ENCODE assay signal across 11 cellular contexts in the genomic region with DNA sequence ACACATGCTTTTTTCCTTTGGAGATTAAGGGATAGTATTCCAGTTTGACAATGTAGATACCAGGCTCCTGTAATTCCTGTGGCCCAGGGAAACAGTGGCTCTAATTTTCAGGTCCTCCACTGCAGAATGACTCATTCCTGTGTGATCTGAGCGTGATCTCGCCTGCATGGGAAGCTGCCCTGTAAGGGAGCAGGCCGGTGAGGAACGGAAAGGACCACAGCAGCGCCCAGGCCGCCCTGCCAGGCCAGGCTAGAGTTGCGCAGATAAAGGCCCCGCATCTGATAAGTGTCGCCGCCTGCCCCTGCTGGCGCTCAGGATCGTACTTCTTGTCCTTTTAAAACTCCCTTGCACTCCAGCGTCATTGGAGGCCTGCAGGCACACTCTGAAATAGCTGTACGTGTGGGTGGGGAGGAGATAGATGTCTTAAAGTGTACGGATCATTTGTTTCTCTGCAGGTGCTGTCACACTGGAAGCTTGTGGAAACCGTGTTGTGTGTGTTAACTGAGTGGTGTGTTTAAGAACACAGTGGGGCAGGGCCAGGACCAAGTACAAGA.
DNase-seq lines count a peak whose midpoint lies in the region; ATAC-seq, FAIRE-seq and TF ChIP-seq lines count a peak whose summit lies in the region.
"Had no signal": no experiment of that assay in that cellular context is flagged by ENCODE, and none has a peak within 500 bp of the region (broad histone marks: within the 10 kb centered on the region; RNA-seq: fewer than 3 reads in every experiment).

No MANE protein-coding gene starts in this region.

- H3K27me3 Mint-ChIP-seq in activated T-cell treated with anti-CD3 and anti-CD28 coated beads, Interleukin-2, amount 50 U/mL, for 24 hours: no peaks in the 10 kb centered on the region
- H3K27me3 Mint-ChIP-seq in mesothelial cell of epicardium (ENCODE audit: low read depth): no peaks in the 10 kb centered on the region
- H3K27me3 Mint-ChIP-seq in activated T-cell treated with anti-CD3 and anti-CD28 coated beads, Interleukin-2, amount 50 U/mL, for 72 hours (ENCODE audit: low read depth): no peaks in the 10 kb centered on the region

- peak overlapping the region; percentile 29 to 100 (median 88) for H3K27ac ChIP-seq in dorsolateral prefrontal cortex

- intact Hi-C loops in dorsolateral prefrontal cortex (cut with DNase I): no loop called here

- peaks cover 67% of the 10 kb centered on the region for H3K4me1 Mint-ChIP-seq in activated T-cell treated with anti-CD3 and anti-CD28 coated beads, Interleukin-2, amount 50 U/mL, for 24 hours (ENCODE audit: low read depth)
- H3K4me1 Mint-ChIP-seq in mesothelial cell of epicardium: peaks cover 60% of the 10 kb centered on the region
- peaks cover 67% of the 10 kb centered on the region for H3K4me1 Mint-ChIP-seq in activated T-cell treated with anti-CD3 and anti-CD28 coated beads, Interleukin-2, amount 50 U/mL, for 72 hours (ENCODE audit: low read depth)

- ATAC-seq in HG02571 (IDR thresholded peaks at IDR 0.05; ENCODE audit: unreplicated experiment): no peak
- ATAC-seq in HG03175 (IDR thresholded peaks at IDR 0.05; ENCODE audit: unreplicated experiment): no peak
- no peak for ATAC-seq in activated T-cell treated with anti-CD3 and anti-CD28 coated beads, Interleukin-2, amount 50 U/mL, for 72 hours (replicated peaks in 1 of 2)

- no peaks in the 10 kb centered on the region for H3K9me3 Mint-ChIP-seq in activated T-cell treated with anti-CD3 and anti-CD28 coated beads, Interleukin-2, amount 50 U/mL, for 24 hours
- no peaks in the 10 kb centered on the region for H3K9me3 Mint-ChIP-seq in mesothelial cell of epicardium
- no peaks in the 10 kb centered on the region for H3K9me3 Mint-ChIP-seq in activated T-cell treated with anti-CD3 and anti-CD28 coated beads, Interleukin-2, amount 50 U/mL, for 72 hours

- peaks cover 69% of the 10 kb centered on the region for H3K36me3 Mint-ChIP-seq in activated T-cell treated with anti-CD3 and anti-CD28 coated beads, Interleukin-2, amount 50 U/mL, for 24 hours (ENCODE audit: low read depth)
- H3K36me3 Mint-ChIP-seq in mesothelial cell of epicardium: peaks cover 18% of the 10 kb centered on the region
- peaks cover 8 to 11% of the 10 kb centered on the region in 2 donors for H3K36me3 Mint-ChIP-seq in activated T-cell treated with anti-CD3 and anti-CD28 coated beads, Interleukin-2, amount 50 U/mL, for 72 hours (ENCODE audit: insufficient read depth in 2 of 2)

- no peak overlapping the region for H3K27ac Mint-ChIP-seq in activated T-cell treated with anti-CD3 and anti-CD28 coated beads, Interleukin-2, amount 50 U/mL, for 24 hours
- H3K27ac Mint-ChIP-seq in mesothelial cell of epicardium: peak overlapping the region; percentile 88
- no peak overlapping the region for H3K27ac Mint-ChIP-seq in activated T-cell treated with anti-CD3 and anti-CD28 coated beads, Interleukin-2, amount 50 U/mL, for 72 hours

- peak overlapping the region in 1 of 59 donors; percentile 2 for H3K4me3 ChIP-seq in dorsolateral prefrontal cortex

- H3K4me3 Mint-ChIP-seq in activated T-cell treated with anti-CD3 and anti-CD28 coated beads, Interleukin-2, amount 50 U/mL, for 24 hours: no peak overlapping the region
- H3K4me3 Mint-ChIP-seq in mesothelial cell of epicardium: no peak overlapping the region
- H3K4me3 Mint-ChIP-seq in activated T-cell treated with anti-CD3 and anti-CD28 coated beads, Interleukin-2, amount 50 U/mL, for 72 hours: no peak overlapping the region

- no peak for TF ChIP-seq CTCF in dorsolateral prefrontal cortex (IDR thresholded peaks at IDR 0.05 in 54 of 56, conservative IDR thresholded peaks at IDR 0.05 in 2 of 56; ENCODE audit: low read depth in 1 of 56, partially characterized antibody in 56 of 56)
- no peak for TF ChIP-seq CTCF in mesothelial cell of epicardium (IDR thresholded peaks at IDR 0.05; ENCODE audit: unreplicated experiment)

- no peaks in the 10 kb centered on the region for H3K27me3 ChIP-seq in dorsolateral prefrontal cortex

- peak; percentile 14 for DNase-seq in activated T-cell treated with anti-CD3 and anti-CD28 coated beads, Interleukin-2, amount 50 U/mL, for 1 hour
- DNase-seq in activated T-cell treated with anti-CD3 and anti-CD28 coated beads, Interleukin-2, amount 50 U/mL, for 24 hours: no peak
- DNase-seq in dorsolateral prefrontal cortex (peak in 6 of 10 donors; percentile 40 to 79 (median 61)), mesothelial cell of epicardium (ENCODE audit: low spot score in 2 of 2, unreplicated experiment in 2 of 2) (no peak), urothelium cell line (ENCODE audit: low spot score) (peak; percentile 77)
- no peak for DNase-seq in activated T-cell treated with anti-CD3 and anti-CD28 coated beads, Interleukin-2, amount 50 U/mL, for 72 hours
- DNase-seq: AML-193, midbrain, NCI-H1436 treated with DMSO at 0.1 percent for 48 hours had no signal

- FAIRE-seq in urothelium cell line (lab: Jason Lieb, UNC): peak; percentile 53

Comparison
In these comparisons a context has a peak if more than half of its experiments do, and no peak if none do; other contexts are left out.
1. DNase-seq: peak in activated T-cell treated with anti-CD3 and anti-CD28 coated beads, Interleukin-2, amount 50 U/mL, for 1 hour (single experiment), dorsolateral prefrontal cortex (6 of 10) and urothelium cell line (single experiment); none in activated T-cell treated with anti-CD3 and anti-CD28 coated beads, Interleukin-2, amount 50 U/mL, for 24 hours (single experiment), mesothelial cell of epicardium (0 of 2) and activated T-cell treated with anti-CD3 and anti-CD28 coated beads, Interleukin-2, amount 50 U/mL, for 72 hours (0 of 2).